1 cellular context compared by ENCODE assay signal in genomic region chr16:69187387-69187890, GRCh38.
A peak's percentile ranks its signal among the peaks of the same experiment; 100 is the strongest.
TF ChIP-seq lines count a peak whose summit lies in the region.

No MANE protein-coding gene starts in this region.

TF ChIP-seq in HepG2, 621 proteins besides CTCF, POLR2A, EP300 and RAD21 (continues in another document):
- peak; percentile 24; the same call in 1 of the 2 replicates for TF ChIP-seq ATF7-NPFF (CRISPR knock-in tag; IDR thresholded peaks at IDR 0.05; ENCODE audit: low read depth)
- TF ChIP-seq ZFY (CRISPR knock-in tag; IDR thresholded peaks at IDR 0.05): peak; percentile 21; the same call in 1 of the 2 replicates
- peak; percentile 4 for TF ChIP-seq CBX1 (IDR thresholded peaks at IDR 0.05; ENCODE audit: low read depth)
- peak; percentile 75 for TF ChIP-seq ZFX (CRISPR knock-in tag; IDR thresholded peaks at IDR 0.05; ENCODE audit: low read depth)
- TF ChIP-seq, protein P1, sequence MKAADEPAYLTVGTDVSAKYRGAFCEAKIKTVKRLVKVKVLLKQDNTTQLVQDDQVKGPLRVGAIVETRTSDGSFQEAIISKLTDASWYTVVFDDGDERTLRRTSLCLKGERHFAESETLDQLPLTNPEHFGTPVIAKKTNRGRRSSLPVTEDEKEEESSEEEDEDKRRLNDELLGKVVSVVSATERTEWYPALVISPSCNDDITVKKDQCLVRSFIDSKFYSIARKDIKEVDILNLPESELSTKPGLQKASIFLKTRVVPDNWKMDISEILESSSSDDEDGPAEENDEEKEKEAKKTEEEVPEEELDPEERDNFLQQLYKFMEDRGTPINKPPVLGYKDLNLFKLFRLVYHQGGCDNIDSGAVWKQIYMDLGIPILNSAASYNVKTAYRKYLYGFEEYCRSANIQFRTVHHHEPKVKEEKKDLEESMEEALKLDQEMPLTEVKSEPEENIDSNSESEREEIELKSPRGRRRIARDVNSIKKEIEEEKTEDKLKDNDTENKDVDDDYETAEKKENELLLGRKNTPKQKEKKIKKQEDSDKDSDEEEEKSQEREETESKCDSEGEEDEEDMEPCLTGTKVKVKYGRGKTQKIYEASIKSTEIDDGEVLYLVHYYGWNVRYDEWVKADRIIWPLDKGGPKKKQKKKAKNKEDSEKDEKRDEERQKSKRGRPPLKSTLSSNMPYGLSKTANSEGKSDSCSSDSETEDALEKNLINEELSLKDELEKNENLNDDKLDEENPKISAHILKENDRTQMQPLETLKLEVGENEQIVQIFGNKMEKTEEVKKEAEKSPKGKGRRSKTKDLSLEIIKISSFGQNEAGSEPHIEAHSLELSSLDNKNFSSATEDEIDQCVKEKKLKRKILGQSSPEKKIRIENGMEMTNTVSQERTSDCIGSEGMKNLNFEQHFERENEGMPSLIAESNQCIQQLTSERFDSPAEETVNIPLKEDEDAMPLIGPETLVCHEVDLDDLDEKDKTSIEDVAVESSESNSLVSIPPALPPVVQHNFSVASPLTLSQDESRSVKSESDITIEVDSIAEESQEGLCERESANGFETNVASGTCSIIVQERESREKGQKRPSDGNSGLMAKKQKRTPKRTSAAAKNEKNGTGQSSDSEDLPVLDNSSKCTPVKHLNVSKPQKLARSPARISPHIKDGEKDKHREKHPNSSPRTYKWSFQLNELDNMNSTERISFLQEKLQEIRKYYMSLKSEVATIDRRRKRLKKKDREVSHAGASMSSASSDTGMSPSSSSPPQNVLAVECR (CRISPR knock-in tag; IDR thresholded peaks at IDR 0.05; ENCODE audit: borderline replicate concordance): peak; percentile 0; the same call in 1 of the 2 replicates
- TF ChIP-seq, protein P2, sequence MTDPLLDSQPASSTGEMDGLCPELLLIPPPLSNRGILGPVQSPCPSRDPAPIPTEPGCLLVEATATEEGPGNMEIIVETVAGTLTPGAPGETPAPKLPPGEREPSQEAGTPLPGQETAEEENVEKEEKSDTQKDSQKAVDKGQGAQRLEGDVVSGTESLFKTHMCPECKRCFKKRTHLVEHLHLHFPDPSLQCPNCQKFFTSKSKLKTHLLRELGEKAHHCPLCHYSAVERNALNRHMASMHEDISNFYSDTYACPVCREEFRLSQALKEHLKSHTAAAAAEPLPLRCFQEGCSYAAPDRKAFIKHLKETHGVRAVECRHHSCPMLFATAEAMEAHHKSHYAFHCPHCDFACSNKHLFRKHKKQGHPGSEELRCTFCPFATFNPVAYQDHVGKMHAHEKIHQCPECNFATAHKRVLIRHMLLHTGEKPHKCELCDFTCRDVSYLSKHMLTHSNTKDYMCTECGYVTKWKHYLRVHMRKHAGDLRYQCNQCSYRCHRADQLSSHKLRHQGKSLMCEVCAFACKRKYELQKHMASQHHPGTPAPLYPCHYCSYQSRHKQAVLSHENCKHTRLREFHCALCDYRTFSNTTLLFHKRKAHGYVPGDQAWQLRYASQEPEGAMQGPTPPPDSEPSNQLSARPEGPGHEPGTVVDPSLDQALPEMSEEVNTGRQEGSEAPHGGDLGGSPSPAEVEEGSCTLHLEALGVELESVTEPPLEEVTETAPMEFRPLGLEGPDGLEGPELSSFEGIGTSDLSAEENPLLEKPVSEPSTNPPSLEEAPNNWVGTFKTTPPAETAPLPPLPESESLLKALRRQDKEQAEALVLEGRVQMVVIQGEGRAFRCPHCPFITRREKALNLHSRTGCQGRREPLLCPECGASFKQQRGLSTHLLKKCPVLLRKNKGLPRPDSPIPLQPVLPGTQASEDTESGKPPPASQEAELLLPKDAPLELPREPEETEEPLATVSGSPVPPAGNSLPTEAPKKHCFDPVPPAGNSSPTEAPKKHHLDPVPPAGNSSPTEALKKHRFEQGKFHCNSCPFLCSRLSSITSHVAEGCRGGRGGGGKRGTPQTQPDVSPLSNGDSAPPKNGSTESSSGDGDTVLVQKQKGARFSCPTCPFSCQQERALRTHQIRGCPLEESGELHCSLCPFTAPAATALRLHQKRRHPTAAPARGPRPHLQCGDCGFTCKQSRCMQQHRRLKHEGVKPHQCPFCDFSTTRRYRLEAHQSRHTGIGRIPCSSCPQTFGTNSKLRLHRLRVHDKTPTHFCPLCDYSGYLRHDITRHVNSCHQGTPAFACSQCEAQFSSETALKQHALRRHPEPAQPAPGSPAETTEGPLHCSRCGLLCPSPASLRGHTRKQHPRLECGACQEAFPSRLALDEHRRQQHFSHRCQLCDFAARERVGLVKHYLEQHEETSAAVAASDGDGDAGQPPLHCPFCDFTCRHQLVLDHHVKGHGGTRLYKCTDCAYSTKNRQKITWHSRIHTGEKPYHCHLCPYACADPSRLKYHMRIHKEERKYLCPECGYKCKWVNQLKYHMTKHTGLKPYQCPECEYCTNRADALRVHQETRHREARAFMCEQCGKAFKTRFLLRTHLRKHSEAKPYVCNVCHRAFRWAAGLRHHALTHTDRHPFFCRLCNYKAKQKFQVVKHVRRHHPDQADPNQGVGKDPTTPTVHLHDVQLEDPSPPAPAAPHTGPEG (CRISPR knock-in tag; IDR thresholded peaks at IDR 0.05): peak; percentile 77
- TF ChIP-seq ZFAT (CRISPR knock-in tag; conservative IDR thresholded peaks at IDR 0.05): 0 out of 2 replicates have a peak, but pooled peaks have one; percentile 44
- TF ChIP-seq CREM (IDR thresholded peaks at IDR 0.05): no peak
- TF ChIP-seq CREM (CRISPR knock-in tag; IDR thresholded peaks at IDR 0.05): 0 out of 2 replicates have a peak, but pooled peaks have one; percentile 13
- no peak for TF ChIP-seq MAX (IDR thresholded peaks at IDR 0.05)
- TF ChIP-seq, protein P3, sequence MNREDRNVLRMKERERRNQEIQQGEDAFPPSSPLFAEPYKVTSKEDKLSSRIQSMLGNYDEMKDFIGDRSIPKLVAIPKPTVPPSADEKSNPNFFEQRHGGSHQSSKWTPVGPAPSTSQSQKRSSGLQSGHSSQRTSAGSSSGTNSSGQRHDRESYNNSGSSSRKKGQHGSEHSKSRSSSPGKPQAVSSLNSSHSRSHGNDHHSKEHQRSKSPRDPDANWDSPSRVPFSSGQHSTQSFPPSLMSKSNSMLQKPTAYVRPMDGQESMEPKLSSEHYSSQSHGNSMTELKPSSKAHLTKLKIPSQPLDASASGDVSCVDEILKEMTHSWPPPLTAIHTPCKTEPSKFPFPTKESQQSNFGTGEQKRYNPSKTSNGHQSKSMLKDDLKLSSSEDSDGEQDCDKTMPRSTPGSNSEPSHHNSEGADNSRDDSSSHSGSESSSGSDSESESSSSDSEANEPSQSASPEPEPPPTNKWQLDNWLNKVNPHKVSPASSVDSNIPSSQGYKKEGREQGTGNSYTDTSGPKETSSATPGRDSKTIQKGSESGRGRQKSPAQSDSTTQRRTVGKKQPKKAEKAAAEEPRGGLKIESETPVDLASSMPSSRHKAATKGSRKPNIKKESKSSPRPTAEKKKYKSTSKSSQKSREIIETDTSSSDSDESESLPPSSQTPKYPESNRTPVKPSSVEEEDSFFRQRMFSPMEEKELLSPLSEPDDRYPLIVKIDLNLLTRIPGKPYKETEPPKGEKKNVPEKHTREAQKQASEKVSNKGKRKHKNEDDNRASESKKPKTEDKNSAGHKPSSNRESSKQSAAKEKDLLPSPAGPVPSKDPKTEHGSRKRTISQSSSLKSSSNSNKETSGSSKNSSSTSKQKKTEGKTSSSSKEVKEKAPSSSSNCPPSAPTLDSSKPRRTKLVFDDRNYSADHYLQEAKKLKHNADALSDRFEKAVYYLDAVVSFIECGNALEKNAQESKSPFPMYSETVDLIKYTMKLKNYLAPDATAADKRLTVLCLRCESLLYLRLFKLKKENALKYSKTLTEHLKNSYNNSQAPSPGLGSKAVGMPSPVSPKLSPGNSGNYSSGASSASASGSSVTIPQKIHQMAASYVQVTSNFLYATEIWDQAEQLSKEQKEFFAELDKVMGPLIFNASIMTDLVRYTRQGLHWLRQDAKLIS (CRISPR knock-in tag; IDR thresholded peaks at IDR 0.05): no peak
- TF ChIP-seq POGK (CRISPR knock-in tag; conservative IDR thresholded peaks at IDR 0.05): 0 out of 2 replicates have a peak, but pooled peaks have one; percentile 16
- TF ChIP-seq ZNF816 (CRISPR knock-in tag; IDR thresholded peaks at IDR 0.05; ENCODE audit: borderline replicate concordance): 0 out of 2 replicates have a peak, but pooled peaks have one; percentile 27
- peak; percentile 65; the same call in 1 of the 2 replicates for TF ChIP-seq UBTF (CRISPR knock-in tag; IDR thresholded peaks at IDR 0.05)
- no peak for TF ChIP-seq MEIS2 (CRISPR knock-in tag; IDR thresholded peaks at IDR 0.05)
- no peak for TF ChIP-seq ZNF335 (CRISPR knock-in tag; IDR thresholded peaks at IDR 0.05)
- TF ChIP-seq, protein P4, sequence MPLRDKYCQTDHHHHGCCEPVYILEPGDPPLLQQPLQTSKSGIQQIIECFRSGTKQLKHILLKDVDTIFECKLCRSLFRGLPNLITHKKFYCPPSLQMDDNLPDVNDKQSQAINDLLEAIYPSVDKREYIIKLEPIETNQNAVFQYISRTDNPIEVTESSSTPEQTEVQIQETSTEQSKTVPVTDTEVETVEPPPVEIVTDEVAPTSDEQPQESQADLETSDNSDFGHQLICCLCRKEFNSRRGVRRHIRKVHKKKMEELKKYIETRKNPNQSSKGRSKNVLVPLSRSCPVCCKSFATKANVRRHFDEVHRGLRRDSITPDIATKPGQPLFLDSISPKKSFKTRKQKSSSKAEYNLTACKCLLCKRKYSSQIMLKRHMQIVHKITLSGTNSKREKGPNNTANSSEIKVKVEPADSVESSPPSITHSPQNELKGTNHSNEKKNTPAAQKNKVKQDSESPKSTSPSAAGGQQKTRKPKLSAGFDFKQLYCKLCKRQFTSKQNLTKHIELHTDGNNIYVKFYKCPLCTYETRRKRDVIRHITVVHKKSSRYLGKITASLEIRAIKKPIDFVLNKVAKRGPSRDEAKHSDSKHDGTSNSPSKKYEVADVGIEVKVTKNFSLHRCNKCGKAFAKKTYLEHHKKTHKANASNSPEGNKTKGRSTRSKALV (CRISPR knock-in tag; IDR thresholded peaks at IDR 0.05): peak; percentile 25; the same call in 1 of the 2 replicates
- TF ChIP-seq, protein P5, sequence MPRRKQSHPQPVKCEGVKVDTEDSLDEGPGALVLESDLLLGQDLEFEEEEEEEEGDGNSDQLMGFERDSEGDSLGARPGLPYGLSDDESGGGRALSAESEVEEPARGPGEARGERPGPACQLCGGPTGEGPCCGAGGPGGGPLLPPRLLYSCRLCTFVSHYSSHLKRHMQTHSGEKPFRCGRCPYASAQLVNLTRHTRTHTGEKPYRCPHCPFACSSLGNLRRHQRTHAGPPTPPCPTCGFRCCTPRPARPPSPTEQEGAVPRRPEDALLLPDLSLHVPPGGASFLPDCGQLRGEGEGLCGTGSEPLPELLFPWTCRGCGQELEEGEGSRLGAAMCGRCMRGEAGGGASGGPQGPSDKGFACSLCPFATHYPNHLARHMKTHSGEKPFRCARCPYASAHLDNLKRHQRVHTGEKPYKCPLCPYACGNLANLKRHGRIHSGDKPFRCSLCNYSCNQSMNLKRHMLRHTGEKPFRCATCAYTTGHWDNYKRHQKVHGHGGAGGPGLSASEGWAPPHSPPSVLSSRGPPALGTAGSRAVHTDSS (CRISPR knock-in tag; conservative IDR thresholded peaks at IDR 0.05): no peak
- no peak for TF ChIP-seq ZNF777 (CRISPR knock-in tag; IDR thresholded peaks at IDR 0.05)
- 0 out of 2 replicates have a peak, but pooled peaks have one; percentile 67 for TF ChIP-seq TERF1 (CRISPR knock-in tag; IDR thresholded peaks at IDR 0.05)
- TF ChIP-seq ZNF83 (CRISPR knock-in tag; IDR thresholded peaks at IDR 0.05; ENCODE audit: borderline replicate concordance): peak; percentile 80; the same call in 1 of the 2 replicates
- TF ChIP-seq AGO2 (optimal IDR thresholded peaks at IDR 0.05; ENCODE audit: low read depth, low read length): peak; percentile 16
- 0 out of 2 replicates have a peak, but pooled peaks have one; percentile 72 for TF ChIP-seq ZNF558 (CRISPR knock-in tag; IDR thresholded peaks at IDR 0.05; ENCODE audit: borderline replicate concordance)
- TF ChIP-seq ZNF776 (CRISPR knock-in tag; IDR thresholded peaks at IDR 0.05): peak; percentile 1; the same call in 1 of the 2 replicates
